ENCODE assay signal across 1 cellular context in the genomic region with DNA sequence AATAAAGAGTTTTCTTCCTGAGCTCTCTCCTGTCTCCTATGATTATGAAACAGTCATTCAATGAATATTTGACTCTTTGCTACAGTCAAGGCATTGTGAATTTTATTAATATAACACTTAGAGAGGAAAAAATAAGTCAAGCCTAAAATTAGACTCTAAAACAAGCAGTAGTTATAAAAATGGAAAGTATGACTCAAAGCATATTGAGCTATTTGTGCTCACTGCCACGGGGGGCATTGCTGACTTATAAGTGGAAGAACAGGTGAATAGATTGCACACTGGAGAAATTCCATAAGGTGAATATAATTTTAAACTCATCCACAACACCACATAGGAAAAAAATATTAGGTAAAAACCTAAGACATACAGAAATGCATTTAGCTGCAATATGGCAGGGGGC.
A peak's percentile ranks its signal among the peaks of the same experiment; 100 is the strongest.
TF ChIP-seq lines count a peak whose summit lies in the region.

No MANE protein-coding gene starts in this region.

TF ChIP-seq in GM12878, 131 proteins besides CTCF, POLR2A, EP300 and RAD21:
- TF ChIP-seq CREM (IDR thresholded peaks at IDR 0.05; ENCODE audit: low read depth) (peak; percentile 34; the same call in 1 of the 2 replicates), JUNB (IDR thresholded peaks at IDR 0.05) (peak; percentile 71), HDGF (IDR thresholded peaks at IDR 0.05) (no peak), NFIC (IDR thresholded peaks at IDR 0.05; ENCODE audit: low read depth, low read length) (peak; percentile 75), FOXM1 (IDR thresholded peaks at IDR 0.05; ENCODE audit: low read depth, low read length) (peak; percentile 59; the same call in 1 of the 2 replicates), MEF2A (IDR thresholded peaks at IDR 0.05; ENCODE audit: insufficient read depth, low read depth, low read length) (peak; percentile 89), ZBED1 (IDR thresholded peaks at IDR 0.05; ENCODE audit: borderline replicate concordance) (peak; percentile 37; the same call in 1 of the 2 replicates), MEF2B (IDR thresholded peaks at IDR 0.05; ENCODE audit: partially characterized antibody, poor library complexity, severe bottlenecking) (peak; percentile 29), STAT1 (conservative IDR thresholded peaks at IDR 0.05) (no peak)
- TF ChIP-seq, protein P1, sequence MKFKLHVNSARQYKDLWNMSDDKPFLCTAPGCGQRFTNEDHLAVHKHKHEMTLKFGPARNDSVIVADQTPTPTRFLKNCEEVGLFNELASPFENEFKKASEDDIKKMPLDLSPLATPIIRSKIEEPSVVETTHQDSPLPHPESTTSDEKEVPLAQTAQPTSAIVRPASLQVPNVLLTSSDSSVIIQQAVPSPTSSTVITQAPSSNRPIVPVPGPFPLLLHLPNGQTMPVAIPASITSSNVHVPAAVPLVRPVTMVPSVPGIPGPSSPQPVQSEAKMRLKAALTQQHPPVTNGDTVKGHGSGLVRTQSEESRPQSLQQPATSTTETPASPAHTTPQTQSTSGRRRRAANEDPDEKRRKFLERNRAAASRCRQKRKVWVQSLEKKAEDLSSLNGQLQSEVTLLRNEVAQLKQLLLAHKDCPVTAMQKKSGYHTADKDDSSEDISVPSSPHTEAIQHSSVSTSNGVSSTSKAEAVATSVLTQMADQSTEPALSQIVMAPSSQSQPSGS (IDR thresholded peaks at IDR 0.05; ENCODE audit: low read length): peak; percentile 34; the same call in 1 of the 2 replicates
